7 cellular contexts compared by ENCODE assay signal in the genomic region with DNA sequence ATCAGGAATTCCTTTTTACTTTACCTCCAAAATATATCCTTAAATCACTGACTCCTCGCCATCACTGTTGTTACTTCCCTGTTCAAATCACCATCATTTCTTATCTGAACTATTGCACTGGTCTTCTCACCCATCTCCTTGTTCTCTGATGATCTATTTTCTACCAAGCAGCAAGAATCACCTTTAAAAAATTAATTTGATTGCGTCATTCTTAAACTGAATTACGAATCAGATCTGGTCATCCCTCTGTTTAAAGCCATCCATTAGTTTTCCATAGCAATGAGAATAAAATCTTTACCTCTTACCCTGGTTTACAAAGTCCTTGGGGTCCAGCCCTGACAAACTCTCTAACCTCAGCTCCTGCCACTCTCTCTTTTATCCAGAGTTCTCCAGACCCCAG. TPM values are rescaled to one million over a fixed set of nuclear protein-coding genes. Genes with fewer than 3 reads are reported as not detected.
"Had no signal": no experiment of that assay in that cellular context is flagged by ENCODE, and none has a peak within 500 bp of the region (broad histone marks: within the 10 kb centered on the region; RNA-seq: fewer than 3 reads in every experiment).

No MANE protein-coding gene starts in this region.

- H3K4me3 ChIP-seq: GM23248 had no signal

- H3K27ac ChIP-seq: GM23248, HL-60 had no signal

- DNase-seq: GM23248, GOT3, H9, HCEC 1CT, KG1 had no signal

- H3K9ac ChIP-seq: GM23248 had no signal

- H2AFZ ChIP-seq: GM23248 had no signal

RNA-seq across cellular contexts. Expression of a gene that starts 42.8 kb away (rescaled TPM):
- total RNA-seq: GM23248 had no signal
- polyA plus RNA-seq: IgD-negative memory B cell had no signal
